21 cellular contexts compared by ENCODE assay signal in genomic region chr12:107493646-107494045, GRCh38.
A peak's percentile ranks its signal among the peaks of the same experiment; 100 is the strongest.
DNase-seq lines count a peak whose midpoint lies in the region; ATAC-seq and TF ChIP-seq lines count a peak whose summit lies in the region.
"Had no signal": no experiment of that assay in that cellular context is flagged by ENCODE, and none has a peak within 500 bp of the region (broad histone marks: within the 10 kb centered on the region; RNA-seq: fewer than 3 reads in every experiment).

No MANE protein-coding gene starts in this region.

- no peaks in the 10 kb centered on the region for H3K27me3 ChIP-seq in BLaER1
- H3K27me3 ChIP-seq in sigmoid colon: no peaks in the 10 kb centered on the region
- no peaks in the 10 kb centered on the region for H3K27me3 ChIP-seq in PC-3 (ENCODE audit: low read length)

- H3K79me2 ChIP-seq in PC-3 (ENCODE audit: low read length): no peaks in the 10 kb centered on the region

- TF ChIP-seq CTCF in sigmoid colon (IDR thresholded peaks at IDR 0.05) (no peak), PC-3 (conservative IDR thresholded peaks at IDR 0.05; ENCODE audit: low read depth, low read length) (no peak)

- intact Hi-C loops in sigmoid colon (cut with DNase I) (no loop called here), PC-3 (cut with micrococcal nuclease) (no loop called here)

- CTCF ChIA-PET in PC-3 (lab: Charles Lee): no interaction called here

- H4K20me1 ChIP-seq in BLaER1 (no peaks in the 10 kb centered on the region), PC-3 (ENCODE audit: low read length) (no peaks in the 10 kb centered on the region)

- no peak overlapping the region for H2AFZ ChIP-seq in PC-3 (ENCODE audit: low read length)

- no TSS peak for BruUV-seq in PC-3 (replicated peaks; lab: Mats Ljungman, UMichigan)

- WGBS in sigmoid colon, 2 donors: 96 to 97% methylated on average over 2 of the region's 2 CpGs

- in situ Hi-C loops in G401 (cut with HindIII; ENCODE audit: low sequenced_read_pairs): no loop called here

- peak overlapping the region; percentile 79; the same call in 1 of the 2 replicates for H3K27ac ChIP-seq in BLaER1
- no peak overlapping the region for H3K27ac ChIP-seq in sigmoid colon
- H3K27ac ChIP-seq in PC-3 (ENCODE audit: low read length): no peak overlapping the region

- H3K4me2 ChIP-seq in BLaER1: peak overlapping the region; percentile 68
- H3K4me2 ChIP-seq in PC-3 (ENCODE audit: low read length): no peak overlapping the region

- no peaks in the 10 kb centered on the region for H3K36me3 ChIP-seq in BLaER1
- no peaks in the 10 kb centered on the region for H3K36me3 ChIP-seq in sigmoid colon
- no peaks in the 10 kb centered on the region for H3K36me3 ChIP-seq in PC-3 (ENCODE audit: low read depth, low read length)

- H3K4me3 ChIP-seq in BLaER1: no peak overlapping the region
- H3K4me3 ChIP-seq in sigmoid colon: no peak overlapping the region
- H3K4me3 ChIP-seq in PC-3 (ENCODE audit: low read length): no peak overlapping the region

- POLR2A ChIA-PET in PC-3 (lab: Charles Lee; ENCODE audit: unreplicated experiment): no interaction called here

- no peak for TF ChIP-seq POLR2A in sigmoid colon (IDR thresholded peaks at IDR 0.05)

- no peaks in the 10 kb centered on the region for H3K9me2 ChIP-seq in PC-3 (replicated peaks; ENCODE audit: low read length)

- ATAC-seq in HG03175 (IDR thresholded peaks at IDR 0.05; ENCODE audit: unreplicated experiment) (no peak), HG03108 (IDR thresholded peaks at IDR 0.05; ENCODE audit: unreplicated experiment) (no peak), PC-3 (no peak)

- DNase-seq in G401 (ENCODE audit: low spot score) (peak; percentile 34), cerebellar cortex (ENCODE audit: low spot score) (peak; percentile 38), sigmoid colon (peak; percentile 14), PC-3 (no peak)
- DNase-seq: Caco-2; CD4-positive, alpha-beta memory T cell; DMS 273 treated with DMSO at 0.1 percent for 48 hours; DMS79 treated with DMSO at 0.1 percent for 48 hours; GOT3; HCEC 1CT; NCI-H1417; NCI-H1694 treated with DMSO at 0.1 percent for 48 hours; NCI-H2081 treated with DMSO at 0.1 percent for 48 hours; NCI-H2171 treated with DMSO at 0.1 percent for 48 hours; NCI-H524 treated with DMSO at 0.1 percent for 48 hours; NCI-H82; OCI-M1; Right ventricle myocardium superior had no signal

- H3K9me3 ChIP-seq in BLaER1: no peaks in the 10 kb centered on the region; the same call in 1 of the 2 replicates
- no peaks in the 10 kb centered on the region for H3K9me3 ChIP-seq in sigmoid colon
- no peaks in the 10 kb centered on the region for H3K9me3 ChIP-seq in PC-3 (ENCODE audit: low read length)
- H3K9me3 ChIP-seq: Caco-2 had no signal

- H3K4me1 ChIP-seq in BLaER1: peaks cover 68% of the 10 kb centered on the region
- H3K4me1 ChIP-seq in sigmoid colon: no peaks in the 10 kb centered on the region
- H3K4me1 ChIP-seq in PC-3 (ENCODE audit: insufficient read depth, low read length): no peaks in the 10 kb centered on the region
- H3K4me1 ChIP-seq: Caco-2 had no signal

- H3K9ac ChIP-seq in BLaER1 (no peak overlapping the region), PC-3 (ENCODE audit: low read length) (no peak overlapping the region)

- no peaks in the 10 kb centered on the region for H3F3A ChIP-seq in PC-3 (ENCODE audit: low read length, unreplicated experiment)

- no peak for TF ChIP-seq EP300 in sigmoid colon (IDR thresholded peaks at IDR 0.05)
